11 cellular contexts compared by ENCODE assay signal in genomic region chr20:21548390-21549035, GRCh38. TPM values are rescaled to one million over a fixed set of nuclear protein-coding genes. Genes with fewer than 3 reads are reported as not detected.
DNase-seq lines count a peak whose midpoint lies in the region; ATAC-seq and TF ChIP-seq lines count a peak whose summit lies in the region.
"Had no signal": no experiment of that assay in that cellular context is flagged by ENCODE, and none has a peak within 500 bp of the region (broad histone marks: within the 10 kb centered on the region; RNA-seq: fewer than 3 reads in every experiment).

No MANE protein-coding gene starts in this region.

- no peaks in the 10 kb centered on the region for H3K4me1 ChIP-seq in PC-3 (ENCODE audit: insufficient read depth, low read length)

- peak; percentile 33 for ATAC-seq in activated CD8-positive, alpha-beta memory T cell treated with anti-CD3 and anti-CD28 coated beads, Interleukin-2, amount 10 ng/mL, durations not matched to agents 7 days and 5 days
- ATAC-seq in HG03457 (IDR thresholded peaks at IDR 0.05; ENCODE audit: unreplicated experiment), result peak; percentile 74
- ATAC-seq in PC-3, result no peak

- H3K27me3 ChIP-seq in PC-3 (ENCODE audit: low read length), result peaks cover 47% of the 10 kb centered on the region

- no peak for DNase-seq in activated CD8-positive, alpha-beta memory T cell treated with anti-CD3 and anti-CD28 coated beads, Interleukin-2, amount 10 ng/mL, durations not matched to agents 7 days and 5 days
- no peak for DNase-seq in activated CD8-positive, alpha-beta memory T cell treated with anti-CD3 and anti-CD28 coated beads, Interleukin-2, amount 50 U/mL, for 48 hours
- DNase-seq in activated CD8-positive, alpha-beta memory T cell treated with anti-CD3 and anti-CD28 coated beads, Interleukin-2, amount 50 U/mL, for 1 hour (ENCODE audit: extremely low read depth), result peak; percentile 10
- peak; percentile 31 for DNase-seq in stimulated activated naive CD4-positive, alpha-beta T cell treated with Interleukin-2 at 50 U/mL for 16 hours (lab: John Stamatoyannopoulos, UW)
- DNase-seq in HCEC 1CT, result no peak
- DNase-seq in SW 1271 (lab: John Stamatoyannopoulos, UW), result no peak
- no peak for DNase-seq in PC-3
- DNase-seq: natural killer cell had no signal

- no peaks in the 10 kb centered on the region for H3K36me3 Mint-ChIP-seq in activated CD8-positive, alpha-beta memory T cell treated with anti-CD3 and anti-CD28 coated beads, Interleukin-2, amount 10 ng/mL, durations not matched to agents 7 days and 5 days
- H3K36me3 Mint-ChIP-seq: natural killer cell had no signal

- H2AFZ ChIP-seq in PC-3 (ENCODE audit: low read length), result no peak overlapping the region

- no peaks in the 10 kb centered on the region for H3K9me3 ChIP-seq in PC-3 (ENCODE audit: low read length)

- H3K4me1 Mint-ChIP-seq in activated CD8-positive, alpha-beta memory T cell treated with anti-CD3 and anti-CD28 coated beads, Interleukin-2, amount 10 ng/mL, durations not matched to agents 7 days and 5 days, result peaks cover 8% of the 10 kb centered on the region
- H3K4me1 Mint-ChIP-seq: natural killer cell had no signal

- no peaks in the 10 kb centered on the region for H3K36me3 ChIP-seq in PC-3 (ENCODE audit: low read depth, low read length)

- no peak overlapping the region for H3K27ac ChIP-seq in PC-3 (ENCODE audit: low read length)

- TF ChIP-seq CTCF in PC-3 (conservative IDR thresholded peaks at IDR 0.05; ENCODE audit: low read depth, low read length), result no peak

- H3K9ac ChIP-seq in PC-3 (ENCODE audit: low read length), result no peak overlapping the region

- H3K9me2 ChIP-seq in PC-3 (replicated peaks; ENCODE audit: low read length), result no peaks in the 10 kb centered on the region

- no peak overlapping the region for H3K27ac Mint-ChIP-seq in activated CD8-positive, alpha-beta memory T cell treated with anti-CD3 and anti-CD28 coated beads, Interleukin-2, amount 10 ng/mL, durations not matched to agents 7 days and 5 days
- H3K27ac Mint-ChIP-seq: natural killer cell had no signal

- CTCF ChIA-PET in activated CD8-positive, alpha-beta memory T cell treated with anti-CD3 and anti-CD28 coated beads, Interleukin-2, amount 10 ng/mL, durations not matched to agents 7 days and 5 days (lab: Charles Lee), result interaction anchor here (1.2 to 1.9 kb wide), 3 partner anchors 8 to 43 kb away, joined by 3 to 6 read pairs (median 3); no protein-coding TSS in a partner anchor
- CTCF ChIA-PET in PC-3 (lab: Charles Lee), result no interaction called here

- no peaks in the 10 kb centered on the region for H4K20me1 ChIP-seq in PC-3 (ENCODE audit: low read length)

- no peaks in the 10 kb centered on the region for H3K9me3 Mint-ChIP-seq in activated CD8-positive, alpha-beta memory T cell treated with anti-CD3 and anti-CD28 coated beads, Interleukin-2, amount 10 ng/mL, durations not matched to agents 7 days and 5 days (ENCODE audit: low read depth)

- intact Hi-C loops in PC-3 (cut with micrococcal nuclease), result no loop called here

- H3K4me2 ChIP-seq in PC-3 (ENCODE audit: low read length), result no peak overlapping the region

- no peaks in the 10 kb centered on the region for H3K79me2 ChIP-seq in PC-3 (ENCODE audit: low read length)

- no peaks in the 10 kb centered on the region for H3F3A ChIP-seq in PC-3 (ENCODE audit: low read length, unreplicated experiment)

- no peak overlapping the region for H3K4me3 ChIP-seq in PC-3 (ENCODE audit: low read length)

- H3K4me3 Mint-ChIP-seq in activated CD8-positive, alpha-beta memory T cell treated with anti-CD3 and anti-CD28 coated beads, Interleukin-2, amount 10 ng/mL, durations not matched to agents 7 days and 5 days, result no peak overlapping the region
- H3K4me3 Mint-ChIP-seq: natural killer cell had no signal

- no TSS peak for BruUV-seq in PC-3 (replicated peaks; lab: Mats Ljungman, UMichigan)

- peaks cover 2% of the 10 kb centered on the region for H3K27me3 Mint-ChIP-seq in activated CD8-positive, alpha-beta memory T cell treated with anti-CD3 and anti-CD28 coated beads, Interleukin-2, amount 10 ng/mL, durations not matched to agents 7 days and 5 days

- POLR2A ChIA-PET in PC-3 (lab: Charles Lee; ENCODE audit: unreplicated experiment), result no interaction called here

RNA-seq across cellular contexts. Expression of gene NKX2-2, which starts 34.6 kb away (rescaled TPM):
- total RNA-seq in activated CD8-positive, alpha-beta memory T cell treated with anti-CD3 and anti-CD28 coated beads, Interleukin-2, amount 10 ng/mL, durations not matched to agents 7 days and 5 days, result not detected
- not detected in 2 replicates for total RNA-seq in PC-3 (2014; rRNA removed)
- total RNA-seq: glomerular endothelial cell, natural killer cell, SK-MEL-5 had no signal

Comparison
In these comparisons a context has a peak if more than half of its experiments do, and no peak if none do; other contexts are left out.
1. DNase-seq: peak in activated CD8-positive, alpha-beta memory T cell treated with anti-CD3 and anti-CD28 coated beads, Interleukin-2, amount 50 U/mL, for 1 hour (single experiment) and stimulated activated naive CD4-positive, alpha-beta T cell treated with Interleukin-2 at 50 U/mL for 16 hours (single experiment); none in activated CD8-positive, alpha-beta memory T cell treated with anti-CD3 and anti-CD28 coated beads, Interleukin-2, amount 10 ng/mL, durations not matched to agents 7 days and 5 days (single experiment), activated CD8-positive, alpha-beta memory T cell treated with anti-CD3 and anti-CD28 coated beads, Interleukin-2, amount 50 U/mL, for 48 hours (single experiment), HCEC 1CT (single experiment), SW 1271 (0 of 2) and PC-3 (single experiment).